In the genomic region with DNA sequence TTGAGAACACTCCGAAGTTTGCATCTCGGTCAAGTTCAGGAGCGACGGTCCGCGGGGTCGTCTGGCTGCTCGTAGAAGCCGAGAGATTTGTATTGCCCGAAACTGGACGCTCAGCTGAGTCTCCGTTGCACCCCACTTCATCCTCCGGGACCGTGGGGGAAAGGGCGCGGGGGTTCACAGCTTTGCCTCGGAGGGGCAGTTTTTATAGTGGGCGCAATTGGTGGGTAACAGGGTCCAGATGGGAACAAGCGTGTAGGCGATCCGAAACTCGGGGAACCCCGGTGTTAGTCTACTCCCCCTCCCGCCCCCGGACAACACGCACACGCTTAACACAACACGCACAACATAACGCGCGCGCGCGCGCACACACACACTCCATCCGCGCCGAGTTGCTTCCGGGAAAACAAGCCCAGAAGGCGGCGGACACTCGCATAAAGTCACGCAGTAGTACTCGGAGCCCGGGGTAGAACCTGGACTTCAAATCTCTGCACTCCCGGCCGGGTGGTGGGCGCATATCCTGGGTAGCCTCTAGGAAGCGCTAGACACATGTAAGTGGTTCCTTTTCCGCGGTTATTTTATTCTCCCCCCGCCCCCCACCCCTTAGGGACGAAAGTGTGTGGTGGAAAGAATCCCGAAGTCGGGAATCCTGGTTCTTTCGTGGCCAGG, we compare ENCODE assay signal across 1 cellular context.
TF ChIP-seq lines count a peak whose summit lies in the region.

No MANE protein-coding gene starts in this region.

TF ChIP-seq in HepG2, 621 proteins besides CTCF, POLR2A, EP300 and RAD21 (continued from another document and continues in another):
- TF ChIP-seq ZNF431 (CRISPR knock-in tag; IDR thresholded peaks at IDR 0.05; ENCODE audit: borderline replicate concordance, low read depth) (0 out of 2 replicates have a peak, but pooled peaks have one; percentile 56), MTA3 (CRISPR knock-in tag; IDR thresholded peaks at IDR 0.05) (no peak), ELF4 (CRISPR knock-in tag; IDR thresholded peaks at IDR 0.05; ENCODE audit: borderline replicate concordance) (0 out of 2 replicates have a peak, but pooled peaks have one; percentile 18), ZSCAN29 (CRISPR knock-in tag; conservative IDR thresholded peaks at IDR 0.05) (0 out of 2 replicates have a peak, but pooled peaks have one; percentile 30), MED1 (CRISPR knock-in tag; IDR thresholded peaks at IDR 0.05) (no peak), GPN1 (CRISPR knock-in tag; IDR thresholded peaks at IDR 0.05; ENCODE audit: borderline replicate concordance) (no peak), DPF2 (CRISPR knock-in tag; IDR thresholded peaks at IDR 0.05; ENCODE audit: borderline replicate concordance, low read depth) (0 out of 2 replicates have a peak, but pooled peaks have one; percentile 20), ARID2 (CRISPR knock-in tag; IDR thresholded peaks at IDR 0.05; ENCODE audit: borderline replicate concordance) (no peak), KLF15 (CRISPR knock-in tag; IDR thresholded peaks at IDR 0.05; ENCODE audit: borderline replicate concordance) (0 out of 2 replicates have a peak, but pooled peaks have one; percentile 25), ZNF235 (CRISPR knock-in tag; IDR thresholded peaks at IDR 0.05; ENCODE audit: borderline replicate concordance) (peak; percentile 19; the same call in 1 of the 2 replicates), ARNT2 (CRISPR knock-in tag; IDR thresholded peaks at IDR 0.05; ENCODE audit: low read depth) (0 out of 2 replicates have a peak, but pooled peaks have one; percentile 14), SMC3 (IDR thresholded peaks at IDR 0.05; ENCODE audit: low read length) (peak; percentile 59), STAG1 (CRISPR knock-in tag; IDR thresholded peaks at IDR 0.05) (peak; percentile 74), AGO1 (IDR thresholded peaks at IDR 0.05; ENCODE audit: low read depth, low read length, poor library complexity, severe bottlenecking) (no peak), MAZ (IDR thresholded peaks at IDR 0.05; ENCODE audit: borderline replicate concordance, low read depth, low read length) (no peak), MAZ (CRISPR knock-in tag; IDR thresholded peaks at IDR 0.05; ENCODE audit: low read depth) (peak; percentile 28), NR2C2 (CRISPR knock-in tag; IDR thresholded peaks at IDR 0.05; ENCODE audit: borderline replicate concordance) (peak; percentile 14; the same call in 1 of the 2 replicates), ZBTB1 (CRISPR knock-in tag; IDR thresholded peaks at IDR 0.05; ENCODE audit: borderline replicate concordance) (no peak), MTA1 (CRISPR knock-in tag; IDR thresholded peaks at IDR 0.05; ENCODE audit: borderline replicate concordance) (0 out of 2 replicates have a peak, but pooled peaks have one; percentile 9), ZNF510 (CRISPR knock-in tag; IDR thresholded peaks at IDR 0.05; ENCODE audit: low read depth) (0 out of 2 replicates have a peak, but pooled peaks have one; percentile 43), NFE2L1 (CRISPR knock-in tag; IDR thresholded peaks at IDR 0.05; ENCODE audit: borderline replicate concordance) (0 out of 2 replicates have a peak, but pooled peaks have one; percentile 60), ZNF747 (CRISPR knock-in tag; IDR thresholded peaks at IDR 0.05; ENCODE audit: borderline replicate concordance) (peak; percentile 47; the same call in 1 of the 2 replicates)
- TF ChIP-seq, protein P1, sequence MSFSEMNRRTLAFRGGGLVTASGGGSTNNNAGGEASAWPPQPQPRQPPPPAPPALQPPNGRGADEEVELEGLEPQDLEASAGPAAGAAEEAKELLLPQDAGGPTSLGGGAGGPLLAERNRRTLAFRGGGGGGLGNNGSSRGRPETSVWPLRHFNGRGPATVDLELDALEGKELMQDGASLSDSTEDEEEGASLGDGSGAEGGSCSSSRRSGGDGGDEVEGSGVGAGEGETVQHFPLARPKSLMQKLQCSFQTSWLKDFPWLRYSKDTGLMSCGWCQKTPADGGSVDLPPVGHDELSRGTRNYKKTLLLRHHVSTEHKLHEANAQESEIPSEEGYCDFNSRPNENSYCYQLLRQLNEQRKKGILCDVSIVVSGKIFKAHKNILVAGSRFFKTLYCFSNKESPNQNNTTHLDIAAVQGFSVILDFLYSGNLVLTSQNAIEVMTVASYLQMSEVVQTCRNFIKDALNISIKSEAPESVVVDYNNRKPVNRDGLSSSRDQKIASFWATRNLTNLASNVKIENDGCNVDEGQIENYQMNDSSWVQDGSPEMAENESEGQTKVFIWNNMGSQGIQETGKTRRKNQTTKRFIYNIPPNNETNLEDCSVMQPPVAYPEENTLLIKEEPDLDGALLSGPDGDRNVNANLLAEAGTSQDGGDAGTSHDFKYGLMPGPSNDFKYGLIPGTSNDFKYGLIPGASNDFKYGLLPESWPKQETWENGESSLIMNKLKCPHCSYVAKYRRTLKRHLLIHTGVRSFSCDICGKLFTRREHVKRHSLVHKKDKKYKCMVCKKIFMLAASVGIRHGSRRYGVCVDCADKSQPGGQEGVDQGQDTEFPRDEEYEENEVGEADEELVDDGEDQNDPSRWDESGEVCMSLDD (CRISPR knock-in tag; IDR thresholded peaks at IDR 0.05; ENCODE audit: borderline replicate concordance) = peak; percentile 19; the same call in 1 of the 2 replicates
- TF ChIP-seq, protein P2, sequence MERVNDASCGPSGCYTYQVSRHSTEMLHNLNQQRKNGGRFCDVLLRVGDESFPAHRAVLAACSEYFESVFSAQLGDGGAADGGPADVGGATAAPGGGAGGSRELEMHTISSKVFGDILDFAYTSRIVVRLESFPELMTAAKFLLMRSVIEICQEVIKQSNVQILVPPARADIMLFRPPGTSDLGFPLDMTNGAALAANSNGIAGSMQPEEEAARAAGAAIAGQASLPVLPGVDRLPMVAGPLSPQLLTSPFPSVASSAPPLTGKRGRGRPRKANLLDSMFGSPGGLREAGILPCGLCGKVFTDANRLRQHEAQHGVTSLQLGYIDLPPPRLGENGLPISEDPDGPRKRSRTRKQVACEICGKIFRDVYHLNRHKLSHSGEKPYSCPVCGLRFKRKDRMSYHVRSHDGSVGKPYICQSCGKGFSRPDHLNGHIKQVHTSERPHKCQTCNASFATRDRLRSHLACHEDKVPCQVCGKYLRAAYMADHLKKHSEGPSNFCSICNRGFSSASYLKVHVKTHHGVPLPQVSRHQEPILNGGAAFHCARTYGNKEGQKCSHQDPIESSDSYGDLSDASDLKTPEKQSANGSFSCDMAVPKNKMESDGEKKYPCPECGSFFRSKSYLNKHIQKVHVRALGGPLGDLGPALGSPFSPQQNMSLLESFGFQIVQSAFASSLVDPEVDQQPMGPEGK (CRISPR knock-in tag; IDR thresholded peaks at IDR 0.05) = peak; percentile 91
- TF ChIP-seq, protein P3, sequence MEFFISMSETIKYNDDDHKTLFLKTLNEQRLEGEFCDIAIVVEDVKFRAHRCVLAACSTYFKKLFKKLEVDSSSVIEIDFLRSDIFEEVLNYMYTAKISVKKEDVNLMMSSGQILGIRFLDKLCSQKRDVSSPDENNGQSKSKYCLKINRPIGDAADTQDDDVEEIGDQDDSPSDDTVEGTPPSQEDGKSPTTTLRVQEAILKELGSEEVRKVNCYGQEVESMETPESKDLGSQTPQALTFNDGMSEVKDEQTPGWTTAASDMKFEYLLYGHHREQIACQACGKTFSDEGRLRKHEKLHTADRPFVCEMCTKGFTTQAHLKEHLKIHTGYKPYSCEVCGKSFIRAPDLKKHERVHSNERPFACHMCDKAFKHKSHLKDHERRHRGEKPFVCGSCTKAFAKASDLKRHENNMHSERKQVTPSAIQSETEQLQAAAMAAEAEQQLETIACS (CRISPR knock-in tag; IDR thresholded peaks at IDR 0.05) = peak; percentile 50; the same call in 1 of the 2 replicates
- TF ChIP-seq, protein P4, sequence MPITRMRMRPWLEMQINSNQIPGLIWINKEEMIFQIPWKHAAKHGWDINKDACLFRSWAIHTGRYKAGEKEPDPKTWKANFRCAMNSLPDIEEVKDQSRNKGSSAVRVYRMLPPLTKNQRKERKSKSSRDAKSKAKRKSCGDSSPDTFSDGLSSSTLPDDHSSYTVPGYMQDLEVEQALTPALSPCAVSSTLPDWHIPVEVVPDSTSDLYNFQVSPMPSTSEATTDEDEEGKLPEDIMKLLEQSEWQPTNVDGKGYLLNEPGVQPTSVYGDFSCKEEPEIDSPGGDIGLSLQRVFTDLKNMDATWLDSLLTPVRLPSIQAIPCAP (CRISPR knock-in tag; IDR thresholded peaks at IDR 0.05; ENCODE audit: low read depth) = 0 out of 2 replicates have a peak, but pooled peaks have one; percentile 26
- TF ChIP-seq, protein P5, sequence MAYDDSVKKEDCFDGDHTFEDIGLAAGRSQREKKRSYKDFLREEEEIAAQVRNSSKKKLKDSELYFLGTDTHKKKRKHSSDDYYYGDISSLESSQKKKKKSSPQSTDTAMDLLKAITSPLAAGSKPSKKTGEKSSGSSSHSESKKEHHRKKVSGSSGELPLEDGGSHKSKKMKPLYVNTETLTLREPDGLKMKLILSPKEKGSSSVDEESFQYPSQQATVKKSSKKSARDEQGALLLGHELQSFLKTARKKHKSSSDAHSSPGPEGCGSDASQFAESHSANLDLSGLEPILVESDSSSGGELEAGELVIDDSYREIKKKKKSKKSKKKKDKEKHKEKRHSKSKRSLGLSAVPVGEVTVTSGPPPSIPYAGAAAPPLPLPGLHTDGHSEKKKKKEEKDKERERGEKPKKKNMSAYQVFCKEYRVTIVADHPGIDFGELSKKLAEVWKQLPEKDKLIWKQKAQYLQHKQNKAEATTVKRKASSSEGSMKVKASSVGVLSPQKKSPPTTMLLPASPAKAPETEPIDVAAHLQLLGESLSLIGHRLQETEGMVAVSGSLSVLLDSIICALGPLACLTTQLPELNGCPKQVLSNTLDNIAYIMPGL (CRISPR knock-in tag; IDR thresholded peaks at IDR 0.05; ENCODE audit: borderline replicate concordance in 1 of 2, low read depth in 1 of 2) = peak; percentile 12 to 24; a peak in 3 of 4 replicates
- TF ChIP-seq, protein P6, sequence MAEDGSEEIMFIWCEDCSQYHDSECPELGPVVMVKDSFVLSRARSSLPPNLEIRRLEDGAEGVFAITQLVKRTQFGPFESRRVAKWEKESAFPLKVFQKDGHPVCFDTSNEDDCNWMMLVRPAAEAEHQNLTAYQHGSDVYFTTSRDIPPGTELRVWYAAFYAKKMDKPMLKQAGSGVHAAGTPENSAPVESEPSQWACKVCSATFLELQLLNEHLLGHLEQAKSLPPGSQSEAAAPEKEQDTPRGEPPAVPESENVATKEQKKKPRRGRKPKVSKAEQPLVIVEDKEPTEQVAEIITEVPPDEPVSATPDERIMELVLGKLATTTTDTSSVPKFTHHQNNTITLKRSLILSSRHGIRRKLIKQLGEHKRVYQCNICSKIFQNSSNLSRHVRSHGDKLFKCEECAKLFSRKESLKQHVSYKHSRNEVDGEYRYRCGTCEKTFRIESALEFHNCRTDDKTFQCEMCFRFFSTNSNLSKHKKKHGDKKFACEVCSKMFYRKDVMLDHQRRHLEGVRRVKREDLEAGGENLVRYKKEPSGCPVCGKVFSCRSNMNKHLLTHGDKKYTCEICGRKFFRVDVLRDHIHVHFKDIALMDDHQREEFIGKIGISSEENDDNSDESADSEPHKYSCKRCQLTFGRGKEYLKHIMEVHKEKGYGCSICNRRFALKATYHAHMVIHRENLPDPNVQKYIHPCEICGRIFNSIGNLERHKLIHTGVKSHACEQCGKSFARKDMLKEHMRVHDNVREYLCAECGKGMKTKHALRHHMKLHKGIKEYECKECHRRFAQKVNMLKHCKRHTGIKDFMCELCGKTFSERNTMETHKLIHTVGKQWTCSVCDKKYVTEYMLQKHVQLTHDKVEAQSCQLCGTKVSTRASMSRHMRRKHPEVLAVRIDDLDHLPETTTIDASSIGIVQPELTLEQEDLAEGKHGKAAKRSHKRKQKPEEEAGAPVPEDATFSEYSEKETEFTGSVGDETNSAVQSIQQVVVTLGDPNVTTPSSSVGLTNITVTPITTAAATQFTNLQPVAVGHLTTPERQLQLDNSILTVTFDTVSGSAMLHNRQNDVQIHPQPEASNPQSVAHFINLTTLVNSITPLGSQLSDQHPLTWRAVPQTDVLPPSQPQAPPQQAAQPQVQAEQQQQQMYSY (CRISPR knock-in tag; IDR thresholded peaks at IDR 0.05) = no peak
- TF ChIP-seq, protein P7, sequence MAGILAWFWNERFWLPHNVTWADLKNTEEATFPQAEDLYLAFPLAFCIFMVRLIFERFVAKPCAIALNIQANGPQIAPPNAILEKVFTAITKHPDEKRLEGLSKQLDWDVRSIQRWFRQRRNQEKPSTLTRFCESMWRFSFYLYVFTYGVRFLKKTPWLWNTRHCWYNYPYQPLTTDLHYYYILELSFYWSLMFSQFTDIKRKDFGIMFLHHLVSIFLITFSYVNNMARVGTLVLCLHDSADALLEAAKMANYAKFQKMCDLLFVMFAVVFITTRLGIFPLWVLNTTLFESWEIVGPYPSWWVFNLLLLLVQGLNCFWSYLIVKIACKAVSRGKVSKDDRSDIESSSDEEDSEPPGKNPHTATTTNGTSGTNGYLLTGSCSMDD (CRISPR knock-in tag; IDR thresholded peaks at IDR 0.05) = 0 out of 2 replicates have a peak, but pooled peaks have one; percentile 52
- TF ChIP-seq, protein P8, sequence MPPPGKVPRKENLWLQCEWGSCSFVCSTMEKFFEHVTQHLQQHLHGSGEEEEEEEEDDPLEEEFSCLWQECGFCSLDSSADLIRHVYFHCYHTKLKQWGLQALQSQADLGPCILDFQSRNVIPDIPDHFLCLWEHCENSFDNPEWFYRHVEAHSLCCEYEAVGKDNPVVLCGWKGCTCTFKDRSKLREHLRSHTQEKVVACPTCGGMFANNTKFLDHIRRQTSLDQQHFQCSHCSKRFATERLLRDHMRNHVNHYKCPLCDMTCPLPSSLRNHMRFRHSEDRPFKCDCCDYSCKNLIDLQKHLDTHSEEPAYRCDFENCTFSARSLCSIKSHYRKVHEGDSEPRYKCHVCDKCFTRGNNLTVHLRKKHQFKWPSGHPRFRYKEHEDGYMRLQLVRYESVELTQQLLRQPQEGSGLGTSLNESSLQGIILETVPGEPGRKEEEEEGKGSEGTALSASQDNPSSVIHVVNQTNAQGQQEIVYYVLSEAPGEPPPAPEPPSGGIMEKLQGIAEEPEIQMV (CRISPR knock-in tag; IDR thresholded peaks at IDR 0.05; ENCODE audit: low read depth) = peak; percentile 50; the same call in 1 of the 2 replicates
- TF ChIP-seq, protein P9, sequence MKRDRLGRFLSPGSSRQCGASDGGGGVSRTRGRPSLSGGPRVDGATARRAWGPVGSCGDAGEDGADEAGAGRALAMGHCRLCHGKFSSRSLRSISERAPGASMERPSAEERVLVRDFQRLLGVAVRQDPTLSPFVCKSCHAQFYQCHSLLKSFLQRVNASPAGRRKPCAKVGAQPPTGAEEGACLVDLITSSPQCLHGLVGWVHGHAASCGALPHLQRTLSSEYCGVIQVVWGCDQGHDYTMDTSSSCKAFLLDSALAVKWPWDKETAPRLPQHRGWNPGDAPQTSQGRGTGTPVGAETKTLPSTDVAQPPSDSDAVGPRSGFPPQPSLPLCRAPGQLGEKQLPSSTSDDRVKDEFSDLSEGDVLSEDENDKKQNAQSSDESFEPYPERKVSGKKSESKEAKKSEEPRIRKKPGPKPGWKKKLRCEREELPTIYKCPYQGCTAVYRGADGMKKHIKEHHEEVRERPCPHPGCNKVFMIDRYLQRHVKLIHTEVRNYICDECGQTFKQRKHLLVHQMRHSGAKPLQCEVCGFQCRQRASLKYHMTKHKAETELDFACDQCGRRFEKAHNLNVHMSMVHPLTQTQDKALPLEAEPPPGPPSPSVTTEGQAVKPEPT (CRISPR knock-in tag; IDR thresholded peaks at IDR 0.05; ENCODE audit: low read depth) = peak; percentile 97; the same call in 1 of the 2 replicates
- TF ChIP-seq, protein P10, sequence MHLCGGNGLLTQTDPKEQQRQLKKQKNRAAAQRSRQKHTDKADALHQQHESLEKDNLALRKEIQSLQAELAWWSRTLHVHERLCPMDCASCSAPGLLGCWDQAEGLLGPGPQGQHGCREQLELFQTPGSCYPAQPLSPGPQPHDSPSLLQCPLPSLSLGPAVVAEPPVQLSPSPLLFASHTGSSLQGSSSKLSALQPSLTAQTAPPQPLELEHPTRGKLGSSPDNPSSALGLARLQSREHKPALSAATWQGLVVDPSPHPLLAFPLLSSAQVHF (CRISPR knock-in tag; IDR thresholded peaks at IDR 0.05) = no peak
